Comparison of ENCODE assay signal across 9 cellular contexts in the genomic region with DNA sequence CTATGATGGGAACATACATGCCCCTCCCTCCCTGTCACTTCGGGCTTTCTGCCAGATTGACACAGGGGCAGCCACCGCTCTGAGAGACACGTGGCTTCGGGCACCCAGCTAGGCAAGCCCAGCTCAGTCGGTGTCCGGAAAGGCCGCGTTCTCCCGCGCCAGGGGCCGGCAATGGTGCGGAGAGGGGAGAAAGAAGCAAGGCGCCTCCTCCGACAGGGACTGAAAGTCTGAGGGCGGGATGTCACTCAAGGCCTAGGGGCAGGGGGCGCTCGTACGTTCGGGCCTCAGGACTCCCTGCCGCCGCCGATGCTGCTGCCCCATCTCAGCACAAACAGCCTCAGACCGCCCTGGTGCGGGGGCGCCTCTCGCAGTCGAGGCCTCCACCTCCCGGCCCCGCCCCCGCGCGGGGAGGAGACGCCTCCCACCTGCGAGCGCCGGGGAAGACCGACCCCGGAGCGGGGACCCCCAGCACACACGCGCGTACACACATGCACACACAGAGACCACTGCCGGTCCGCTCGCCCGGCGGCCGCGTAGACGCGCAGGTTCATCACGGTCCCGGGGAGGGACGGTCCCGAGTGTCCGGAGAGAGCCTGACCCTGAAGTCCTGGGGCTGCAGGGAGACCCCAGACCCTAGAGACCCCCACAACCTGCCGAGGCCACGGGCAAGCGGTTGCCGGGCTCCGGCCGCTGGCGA.
DNase-seq lines count a peak whose midpoint lies in the region; TF ChIP-seq lines count a peak whose summit lies in the region.
"Had no signal": no experiment of that assay in that cellular context is flagged by ENCODE, and none has a peak within 500 bp of the region (broad histone marks: within the 10 kb centered on the region; RNA-seq: fewer than 3 reads in every experiment).

No MANE protein-coding gene starts in this region.

- TF ChIP-seq CTCF in GM12864 (IDR thresholded peaks at IDR 0.05; ENCODE audit: low read depth, low read length, missing control alignments) = peak; percentile 15

- no peaks in the 10 kb centered on the region for H3K9me3 ChIP-seq in iPS-18a (ENCODE audit: control insufficient read depth, low read depth, low read length)
- H3K9me3 ChIP-seq: right lobe of liver had no signal

- DNase-seq in GM12864 (ENCODE audit: low read depth) (no peak), NCI-H2227 (lab: John Stamatoyannopoulos, UW; ENCODE audit: unreplicated experiment) (peak; percentile 81), middle frontal gyrus (ENCODE audit: extremely low spot score, low spot score) (no peak), NCI-H2196 (lab: John Stamatoyannopoulos, UW; ENCODE audit: unreplicated experiment) (no peak), Ammon's horn (ENCODE audit: low spot score) (no peak)
- peak; percentile 20 to 22 for DNase-seq in activated T-helper 1 cell treated with anti-CD3 and anti-CD28 coated beads, Interleukin-2, amount 50 U/mL, for 16 hours (ENCODE audit: low read depth in 1 of 2, low spot score in 1 of 2)
- peak; percentile 52 to 57 for DNase-seq in stimulated activated CD4-positive, alpha-beta T cell treated with anti-CD3 and anti-CD28 coated beads, Interleukin-4, amount 100 ng/mL, for 4 hours

- no peak overlapping the region for H3K9ac ChIP-seq in iPS-18a (ENCODE audit: low read length)

- no peaks in the 10 kb centered on the region for H3K36me3 ChIP-seq in iPS-18a (ENCODE audit: control insufficient read depth, low read depth, low read length)
- H3K36me3 ChIP-seq: right lobe of liver had no signal

- peaks cover 40% of the 10 kb centered on the region for H3K4me1 ChIP-seq in iPS-18a (ENCODE audit: control insufficient read depth, low read depth, low read length)

- peaks cover 63% of the 10 kb centered on the region for H3K27me3 ChIP-seq in iPS-18a (ENCODE audit: control insufficient read depth, insufficient read depth, low read length)

- H3K4me3 ChIP-seq in GM12864 (ENCODE audit: low read depth, low read length) = no peak overlapping the region
- H3K4me3 ChIP-seq in iPS-18a (ENCODE audit: low read length) = peak overlapping the region; percentile 67

- H3K27ac ChIP-seq in iPS-18a (ENCODE audit: low read length) = no peak overlapping the region
- H3K27ac ChIP-seq: right lobe of liver had no signal

Comparison
In these comparisons a context has a peak if more than half of its experiments do, and no peak if none do; other contexts are left out.
1. DNase-seq: peak in NCI-H2227 (single experiment), activated T-helper 1 cell treated with anti-CD3 and anti-CD28 coated beads, Interleukin-2, amount 50 U/mL, for 16 hours (2 of 2) and stimulated activated CD4-positive, alpha-beta T cell treated with anti-CD3 and anti-CD28 coated beads, Interleukin-4, amount 100 ng/mL, for 4 hours (2 of 2); none in GM12864 (single experiment), middle frontal gyrus (single experiment), NCI-H2196 (single experiment) and Ammon's horn (single experiment).